ENCODE assay signal across 9 cellular contexts in the genomic region with DNA sequence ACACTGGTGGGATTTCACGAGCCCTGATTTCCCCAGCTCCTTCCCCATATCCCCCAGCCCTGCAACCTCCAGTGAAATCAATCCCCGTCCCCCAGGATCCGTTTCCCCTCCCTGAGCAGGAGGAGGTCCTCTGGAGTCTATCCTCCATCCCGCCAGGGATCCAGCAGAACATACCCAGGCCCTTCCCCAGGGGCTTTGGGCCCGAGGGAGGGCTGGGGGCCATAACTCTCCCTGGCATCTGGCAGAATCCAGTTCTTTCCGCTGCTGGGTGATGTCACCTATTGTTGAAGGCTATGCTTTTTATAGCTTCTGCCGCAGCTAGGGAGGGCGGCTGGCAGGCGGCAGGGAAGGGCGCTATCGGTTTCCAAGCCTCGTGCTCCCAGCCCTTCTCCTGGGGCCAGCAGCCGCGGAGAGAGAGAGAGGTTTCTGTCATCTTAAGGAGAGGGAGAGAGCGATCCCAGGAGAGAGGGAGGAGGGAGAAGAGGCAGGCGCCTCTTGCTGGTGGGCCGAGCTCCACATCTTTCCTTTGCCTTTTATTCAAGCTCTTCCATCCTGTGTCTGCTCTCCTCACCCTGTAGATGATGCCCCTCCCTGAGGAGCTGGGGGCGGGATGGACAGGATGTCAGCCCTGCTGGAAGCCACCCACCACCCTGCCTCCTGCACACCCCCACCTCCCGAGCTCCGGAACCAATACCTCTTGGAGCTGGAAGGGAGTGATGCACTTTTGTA.
A peak's percentile ranks its signal among the peaks of the same experiment; 100 is the strongest.
DNase-seq lines count a peak whose midpoint lies in the region; ATAC-seq and TF ChIP-seq lines count a peak whose summit lies in the region.
"Had no signal": no experiment of that assay in that cellular context is flagged by ENCODE, and none has a peak within 500 bp of the region (broad histone marks: within the 10 kb centered on the region; RNA-seq: fewer than 3 reads in every experiment).

No MANE protein-coding gene starts in this region.

- H2BK120ac ChIP-seq in neuronal stem cell (ENCODE audit: low read depth, low read length) = no peak overlapping the region

- DNase-seq in DMS153 (lab: John Stamatoyannopoulos, UW) (peak; percentile 46), NCI-H345 treated with DMSO at 0.1 percent for 48 hours (lab: John Stamatoyannopoulos, UW; ENCODE audit: unreplicated experiment) (peak; percentile 71), fibroblast of lung (ENCODE audit: low read depth in 2 of 2) (peak; percentile 66 to 75), neuronal stem cell (ENCODE audit: low spot score) (no peak)
- DNase-seq in activated CD8-positive, alpha-beta memory T cell treated with anti-CD3 and anti-CD28 coated beads for 24 hours = no peak
- DNase-seq in activated naive CD8-positive, alpha-beta T cell treated with anti-CD3 and anti-CD28 coated beads for 36 hours = no peak

- no peak overlapping the region for H4K8ac ChIP-seq in neuronal stem cell (ENCODE audit: low read depth, low read length)

- no peaks in the 10 kb centered on the region for H4K20me1 ChIP-seq in fibroblast of lung (ENCODE audit: control insufficient read depth, extremely low read depth, insufficient read depth, low read length)

- peak overlapping the region; percentile 80 for H2BK12ac ChIP-seq in neuronal stem cell (ENCODE audit: low read length)

- H3K9ac ChIP-seq in fibroblast of lung (ENCODE audit: insufficient read depth, low read length) (peak overlapping the region; percentile 30), neuronal stem cell (ENCODE audit: low read depth, low read length, poor library complexity) (no peak overlapping the region)

- H3K27ac ChIP-seq in fibroblast of lung (ENCODE audit: insufficient read depth, low read length) (peak overlapping the region; percentile 27), neuronal stem cell (replicated peaks; ENCODE audit: low read length) (no peak overlapping the region)

- no peak overlapping the region for H4K91ac ChIP-seq in neuronal stem cell (ENCODE audit: low read depth, low read length, poor library complexity)

- no peak for TF ChIP-seq CTCF in fibroblast of lung (conservative IDR thresholded peaks at IDR 0.05 in 1 of 2, IDR thresholded peaks at IDR 0.05 in 1 of 2; ENCODE audit: low read depth in 1 of 2, low read length in 2 of 2)

- no peaks in the 10 kb centered on the region for H3K27me3 ChIP-seq in fibroblast of lung (ENCODE audit: control insufficient read depth, insufficient read depth, low read length)
- H3K27me3 ChIP-seq in neuronal stem cell (ENCODE audit: control insufficient read depth in 3 of 3, insufficient read depth in 3 of 3, low read depth in 1 of 3, low read length in 3 of 3) = no peaks in the 10 kb centered on the region

- peaks cover 3% of the 10 kb centered on the region for H3K4me1 ChIP-seq in fibroblast of lung (ENCODE audit: control insufficient read depth, extremely low read depth, insufficient read depth, low read length)
- H3K4me1 ChIP-seq in neuronal stem cell (ENCODE audit: control insufficient read depth in 2 of 2, insufficient read depth in 1 of 2, low read depth in 1 of 2, low read length in 2 of 2) = peaks cover 12 to 19% of the 10 kb centered on the region in 2 donors

- peaks cover 2% of the 10 kb centered on the region for H3K36me3 ChIP-seq in fibroblast of lung (ENCODE audit: control insufficient read depth, insufficient read depth, low read length)
- H3K36me3 ChIP-seq in neuronal stem cell (replicated peaks in 1 of 2; ENCODE audit: control insufficient read depth in 2 of 2, insufficient read depth in 2 of 2, low read length in 2 of 2) = peaks cover 0 to 10% of the 10 kb centered on the region in 2 donors

- H3K4ac ChIP-seq in neuronal stem cell (ENCODE audit: low read length) = no peak overlapping the region

- H3K14ac ChIP-seq in neuronal stem cell (ENCODE audit: low read length) = no peak overlapping the region

- no peak overlapping the region for H3K27ac Mint-ChIP-seq in activated naive CD8-positive, alpha-beta T cell treated with anti-CD3 and anti-CD28 coated beads for 36 hours

- no peaks in the 10 kb centered on the region for H3K9me3 Mint-ChIP-seq in activated naive CD8-positive, alpha-beta T cell treated with anti-CD3 and anti-CD28 coated beads for 36 hours

- peak overlapping the region; percentile 59 for H3K18ac ChIP-seq in neuronal stem cell (ENCODE audit: low read length)

- no peaks in the 10 kb centered on the region for H3K79me1 ChIP-seq in neuronal stem cell (ENCODE audit: low read depth, low read length)

- H3K79me2 ChIP-seq in fibroblast of lung (ENCODE audit: control insufficient read depth, insufficient read depth, low read length) = no peaks in the 10 kb centered on the region

- ATAC-seq in GM21381 (IDR thresholded peaks at IDR 0.05; ENCODE audit: unreplicated experiment) (no peak), HG03139 (IDR thresholded peaks at IDR 0.05; ENCODE audit: unreplicated experiment) (no peak)
- ATAC-seq: GM12878 had no signal

- H2AK5ac ChIP-seq in neuronal stem cell (ENCODE audit: low read depth, low read length) = peak overlapping the region; percentile 95

- H3K27me3 Mint-ChIP-seq in activated naive CD8-positive, alpha-beta T cell treated with anti-CD3 and anti-CD28 coated beads for 36 hours = peaks cover 3% of the 10 kb centered on the region

- no peak overlapping the region for H2BK5ac ChIP-seq in neuronal stem cell (ENCODE audit: low read length)

- H3K9me3 ChIP-seq in fibroblast of lung (ENCODE audit: control insufficient read depth, insufficient read depth, low read depth, low read length) = no peaks in the 10 kb centered on the region
- H3K9me3 ChIP-seq in neuronal stem cell (replicated peaks in 1 of 2; ENCODE audit: control insufficient read depth in 2 of 2, insufficient read depth in 1 of 2, low read depth in 1 of 2, low read length in 2 of 2) = peaks cover 0 to 3% of the 10 kb centered on the region in 2 donors

- H3K4me3 ChIP-seq in fibroblast of lung (replicated peaks in 1 of 4; ENCODE audit: control extremely low read depth in 1 of 4, insufficient read depth in 1 of 4, low read depth in 3 of 4, low read length in 4 of 4) = no peak overlapping the region
- no peak overlapping the region for H3K4me3 ChIP-seq in neuronal stem cell (ENCODE audit: low read length in 2 of 2)
- H3K4me3 ChIP-seq: GM12878 had no signal

- no peak overlapping the region for H3K4me3 Mint-ChIP-seq in activated naive CD8-positive, alpha-beta T cell treated with anti-CD3 and anti-CD28 coated beads for 36 hours

- no CpG with 5 or more reads among the region's 20 CpGs for WGBS in neuronal stem cell (ENCODE audit: extremely low coverage in 2 of 2, insufficient read length in 2 of 2, insufficient replicate concordance in 1 of 2), 2 donors

- H2BK15ac ChIP-seq in neuronal stem cell (ENCODE audit: low read length) = peak overlapping the region; percentile 8

- no peaks in the 10 kb centered on the region for H3K36me3 Mint-ChIP-seq in activated naive CD8-positive, alpha-beta T cell treated with anti-CD3 and anti-CD28 coated beads for 36 hours

- H3K23ac ChIP-seq in neuronal stem cell (ENCODE audit: low read depth, low read length, poor library complexity) = no peak overlapping the region

- no peaks in the 10 kb centered on the region for H3K4me1 Mint-ChIP-seq in activated naive CD8-positive, alpha-beta T cell treated with anti-CD3 and anti-CD28 coated beads for 36 hours

- H2AFZ ChIP-seq in fibroblast of lung (ENCODE audit: low read length) = peak overlapping the region; percentile 35
- peak overlapping the region; percentile 81 for H2AFZ ChIP-seq in neuronal stem cell (ENCODE audit: low read length)

- H3K4me2 ChIP-seq in fibroblast of lung (ENCODE audit: extremely low read depth, insufficient read depth, low read length) (peak overlapping the region; percentile 25), neuronal stem cell (ENCODE audit: insufficient read depth, low read length, poor library complexity, severe bottlenecking) (no peak overlapping the region)

Comparison
In these comparisons a context has a peak if more than half of its experiments do, and no peak if none do; other contexts are left out.
1. DNase-seq: peak in DMS153 (single experiment), NCI-H345 treated with DMSO at 0.1 percent for 48 hours (single experiment) and fibroblast of lung (2 of 2); none in neuronal stem cell (single experiment), activated CD8-positive, alpha-beta memory T cell treated with anti-CD3 and anti-CD28 coated beads for 24 hours (single experiment) and activated naive CD8-positive, alpha-beta T cell treated with anti-CD3 and anti-CD28 coated beads for 36 hours (single experiment).